1 cellular context compared by ENCODE assay signal in the genomic region with DNA sequence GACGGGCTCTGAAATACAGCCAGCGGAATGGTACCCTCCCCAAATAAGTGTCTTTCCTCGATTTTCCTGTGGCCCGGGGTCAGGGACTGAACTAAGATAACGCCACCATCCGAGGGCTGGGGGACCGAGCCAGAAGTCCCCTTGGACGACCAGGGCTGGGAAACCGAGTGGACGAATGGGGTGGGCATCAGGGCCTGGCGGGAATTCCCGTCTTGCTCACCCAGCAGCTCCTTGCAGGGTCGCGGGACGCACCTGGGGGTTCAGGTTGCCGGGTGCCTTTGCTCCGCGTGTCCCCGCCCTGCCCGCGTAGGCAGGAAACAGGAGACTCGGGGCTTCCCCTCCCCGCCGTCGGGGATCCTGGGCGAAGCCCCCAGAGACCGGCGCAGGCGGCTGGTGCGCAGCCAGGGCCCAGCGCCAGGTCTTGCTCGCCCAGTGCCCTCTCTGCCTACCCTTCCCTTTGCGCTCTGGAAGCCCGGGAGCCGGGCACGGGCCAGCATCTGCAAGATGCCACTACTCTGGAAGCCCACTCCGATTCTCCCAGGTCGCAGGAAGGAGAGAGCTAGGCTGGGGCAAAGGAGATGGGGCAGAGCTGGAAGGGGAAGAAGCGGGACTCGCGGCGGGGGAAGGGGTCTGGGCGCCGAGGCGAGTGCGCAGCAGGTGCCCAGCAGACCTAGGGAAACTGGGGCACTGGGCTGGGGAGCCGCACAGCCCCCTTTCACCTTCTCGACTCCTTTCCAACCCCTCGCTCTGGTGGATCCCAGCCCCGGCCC.
TF ChIP-seq lines count a peak whose summit lies in the region.

No MANE protein-coding gene starts in this region.

TF ChIP-seq in GM12878, 131 proteins besides CTCF, POLR2A, EP300 and RAD21:
- no peak for TF ChIP-seq CHD1 (IDR thresholded peaks at IDR 0.05; ENCODE audit: low read depth, low read length)
- peak; percentile 23; the same call in 1 of the 2 replicates for TF ChIP-seq IKZF1 (conservative IDR thresholded peaks at IDR 0.05)
- TF ChIP-seq HDAC6 (IDR thresholded peaks at IDR 0.05; ENCODE audit: unreplicated experiment) = peak; percentile 38
- no peak for TF ChIP-seq MTA2 (IDR thresholded peaks at IDR 0.05; ENCODE audit: low read depth)
- TF ChIP-seq HCFC1 (IDR thresholded peaks at IDR 0.05; ENCODE audit: low read length) = no peak
